8 cellular contexts compared by ENCODE assay signal in the genomic region with DNA sequence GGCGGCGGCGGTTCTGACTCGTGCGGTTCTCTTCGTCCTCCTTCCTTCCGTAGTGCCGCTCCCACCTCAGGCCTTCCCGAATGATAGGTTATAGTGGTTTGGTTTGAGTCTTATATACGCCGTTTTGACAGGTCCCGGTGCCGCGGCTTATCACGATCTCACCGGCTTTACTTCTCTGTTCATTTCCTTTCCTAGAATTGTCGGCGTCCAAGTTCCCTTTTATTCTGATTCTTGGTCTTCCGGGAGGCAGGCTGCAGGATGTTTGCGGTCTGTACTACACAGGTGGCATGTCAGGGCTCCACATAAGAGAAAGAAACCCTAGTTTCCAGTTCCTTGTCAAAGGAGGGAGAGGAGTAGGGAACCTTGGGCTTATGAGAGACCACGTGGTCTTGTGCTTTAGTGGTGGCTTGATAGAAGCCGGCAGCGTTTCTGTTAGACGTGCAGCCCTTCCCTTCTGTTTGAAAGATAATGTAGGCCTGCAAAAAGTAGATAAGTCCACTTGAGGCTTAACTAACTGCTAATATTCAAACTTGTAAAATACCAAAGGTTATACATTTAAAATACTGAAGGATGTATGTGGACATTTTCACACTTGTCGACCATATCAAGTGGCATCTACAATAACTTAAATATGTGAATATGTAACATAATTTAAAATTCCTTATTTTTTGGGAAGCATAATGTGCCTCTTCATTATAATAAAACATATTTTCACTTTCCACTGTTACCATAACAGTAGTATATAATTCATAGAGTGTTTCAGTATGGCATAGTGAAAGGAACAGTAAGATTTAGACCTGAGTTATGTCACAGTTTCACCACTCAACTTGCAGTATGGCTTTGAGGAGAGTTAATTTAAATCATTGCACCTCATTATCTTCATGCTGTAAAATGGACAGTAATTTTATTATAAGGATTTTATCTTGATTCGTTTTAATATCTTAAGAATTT. TPM values are rescaled to one million over a fixed set of nuclear protein-coding genes. Genes with fewer than 3 reads are reported as not detected.
DNase-seq lines count a peak whose midpoint lies in the region; ATAC-seq and TF ChIP-seq lines count a peak whose summit lies in the region.

No MANE protein-coding gene starts in this region.

- H3K27me3 ChIP-seq in right atrium auricular region (no peaks in the 10 kb centered on the region), rectal smooth muscle tissue (ENCODE audit: control insufficient read depth, insufficient read depth, low read length) (no peaks in the 10 kb centered on the region)

- H3K4me3 ChIP-seq in right atrium auricular region = peak overlapping the region; percentile 86 to 96
- H3K4me3 ChIP-seq in rectal smooth muscle tissue (ENCODE audit: low read length) = peak overlapping the region; percentile 98

- H3K36me3 ChIP-seq in right atrium auricular region (no peaks in the 10 kb centered on the region), rectal smooth muscle tissue (ENCODE audit: control insufficient read depth, insufficient read depth, low read length) (no peaks in the 10 kb centered on the region)

- H3K27ac ChIP-seq in right atrium auricular region (peak overlapping the region; percentile 95), rectal smooth muscle tissue (ENCODE audit: low read depth, low read length) (peak overlapping the region; percentile 96)

- in situ Hi-C loops in SK-MEL-5 (cut with HindIII; ENCODE audit: low pct_unique_long_range_greater_than_20kb, low sequenced_read_pairs) = no loop called here

- DNase-seq in D341Med (ENCODE audit: low spot score) (peak; percentile 51), HS-27A (ENCODE audit: low read depth) (peak; percentile 4), SK-MEL-5 (ENCODE audit: low read depth, low spot score) (peak; percentile 37), amniotic epithelial cell (ENCODE audit: low read depth) (peak; percentile 47), right atrium auricular region (ENCODE audit: low spot score) (no peak), NCI-H446 treated with DMSO at 0.1 percent for 48 hours (lab: John Stamatoyannopoulos, UW) (no peak)

- no peak for TF ChIP-seq CTCF in right atrium auricular region (IDR thresholded peaks at IDR 0.05)

- no peaks in the 10 kb centered on the region for H3K9me3 ChIP-seq in right atrium auricular region

- ATAC-seq in GM21381 (IDR thresholded peaks at IDR 0.05; ENCODE audit: unreplicated experiment) = peak; percentile 46

- peak overlapping the region; percentile 97 for H3K9ac ChIP-seq in rectal smooth muscle tissue (ENCODE audit: low read length)

- H3K4me1 ChIP-seq in right atrium auricular region (peaks cover 0 to 46% of the 10 kb centered on the region in 2 donors), rectal smooth muscle tissue (ENCODE audit: control insufficient read depth, insufficient read depth, low read length) (no peaks in the 10 kb centered on the region)

RNA-seq across cellular contexts. Expression of a gene that starts 0.8 kb away (rescaled TPM):
- 29.0 and 37.7 TPM in 2 replicates for total RNA-seq in SK-MEL-5 (2014; rRNA removed; shearing (Covaris generic))
- 18.3 and 25.0 TPM in 2 replicates for polyA plus RNA-seq in SK-MEL-5 (2015; cell fraction: cytosol; rRNA removed)
- polyA plus RNA-seq in SK-MEL-5 (2015; cell fraction: nucleus; rRNA removed) = 107 and 137 TPM in 2 replicates
- 10 to 100 TPM; 41.1 to 49.7 TPM for total RNA-seq in right atrium auricular region

Comparison
In these comparisons a context has a peak if more than half of its experiments do, and no peak if none do; other contexts are left out.
1. DNase-seq: peak in D341Med (single experiment), HS-27A (single experiment), SK-MEL-5 (single experiment) and amniotic epithelial cell (single experiment); none in right atrium auricular region (single experiment) and NCI-H446 treated with DMSO at 0.1 percent for 48 hours (single experiment).